13 cellular contexts compared by ENCODE assay signal in the genomic region with DNA sequence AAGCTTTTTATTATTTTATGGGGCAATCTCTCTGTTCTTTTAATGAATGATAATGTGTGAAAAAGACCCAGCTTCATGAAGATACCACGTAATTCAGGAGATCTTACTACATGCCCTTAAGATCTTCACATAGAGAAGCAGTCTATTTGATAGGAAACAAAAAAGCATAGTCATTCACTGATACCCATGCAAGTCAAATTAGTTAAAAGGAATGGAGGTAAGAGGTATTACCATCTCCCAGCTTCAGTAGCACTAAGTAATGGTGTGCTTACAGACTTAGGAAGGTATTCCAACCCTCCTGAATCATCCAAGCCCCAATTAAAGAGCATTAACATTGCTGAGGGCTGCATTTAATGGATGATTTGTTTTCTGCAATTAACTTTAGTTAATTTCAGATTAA.
DNase-seq lines count a peak whose midpoint lies in the region; ATAC-seq and TF ChIP-seq lines count a peak whose summit lies in the region.
"Had no signal": no experiment of that assay in that cellular context is flagged by ENCODE, and none has a peak within 500 bp of the region (broad histone marks: within the 10 kb centered on the region; RNA-seq: fewer than 3 reads in every experiment).

No MANE protein-coding gene starts in this region.

- TF ChIP-seq CTCF in activated CD8-positive, alpha-beta T cell treated with anti-CD3 and anti-CD28 coated beads for 36 hours (IDR thresholded peaks at IDR 0.05), result no peak
- TF ChIP-seq CTCF in nephron (IDR thresholded peaks at IDR 0.05; ENCODE audit: unreplicated experiment in 3 of 3) (no peak), upper lobe of right lung (IDR thresholded peaks at IDR 0.05) (no peak)

- DNase-seq in activated CD8-positive, alpha-beta T cell treated with anti-CD3 and anti-CD28 coated beads for 36 hours, result no peak
- DNase-seq in activated CD8-positive, alpha-beta T cell treated with anti-CD3 and anti-CD28 coated beads, Interleukin-2, amount 10 ng/mL, durations not matched to agents 7 days and 5 days, result no peak
- DNase-seq in epithelial cell of prostate (ENCODE audit: low read depth, low spot score) (no peak), upper lobe of right lung (no peak)
- DNase-seq: activated CD8-positive, alpha-beta memory T cell treated with anti-CD3 and anti-CD28 coated beads, Interleukin-2, amount 50 U/mL, for 4 hours; SK-N-SH; WERI-Rb-1 had no signal

- peak overlapping the region; percentile 49 for H3K27ac Mint-ChIP-seq in activated CD8-positive, alpha-beta T cell treated with anti-CD3 and anti-CD28 coated beads for 36 hours
- H3K27ac Mint-ChIP-seq in activated CD8-positive, alpha-beta T cell treated with anti-CD3 and anti-CD28 coated beads, Interleukin-2, amount 10 ng/mL, durations not matched to agents 7 days and 5 days, result no peak overlapping the region
- peak overlapping the region in 2 of 3 experiments; percentile 96 for H3K27ac Mint-ChIP-seq in nephron
- H3K27ac Mint-ChIP-seq: activated naive CD8-positive, alpha-beta T cell had no signal

- H3K9me3 ChIP-seq in upper lobe of right lung, result no peaks in the 10 kb centered on the region
- H3K9me3 ChIP-seq: SK-N-SH had no signal

- H3K27me3 Mint-ChIP-seq in activated CD8-positive, alpha-beta T cell treated with anti-CD3 and anti-CD28 coated beads for 36 hours, result no peaks in the 10 kb centered on the region
- H3K27me3 Mint-ChIP-seq in activated CD8-positive, alpha-beta T cell treated with anti-CD3 and anti-CD28 coated beads, Interleukin-2, amount 10 ng/mL, durations not matched to agents 7 days and 5 days (ENCODE audit: low read depth), result no peaks in the 10 kb centered on the region
- no peaks in the 10 kb centered on the region for H3K27me3 Mint-ChIP-seq in nephron (ENCODE audit: low read depth)
- H3K27me3 Mint-ChIP-seq: activated naive CD8-positive, alpha-beta T cell had no signal

- H3K4me3 ChIP-seq in upper lobe of right lung, result no peak overlapping the region

- intact Hi-C loops in activated CD8-positive, alpha-beta T cell treated with anti-CD3 and anti-CD28 coated beads for 36 hours (cut with micrococcal nuclease), result no loop called here
- intact Hi-C loops in upper lobe of right lung (cut with DNase I), result no loop called here

- no peak for ATAC-seq in activated CD8-positive, alpha-beta T cell treated with anti-CD3 and anti-CD28 coated beads for 36 hours
- ATAC-seq in activated CD8-positive, alpha-beta T cell treated with anti-CD3 and anti-CD28 coated beads, Interleukin-2, amount 10 ng/mL, durations not matched to agents 7 days and 5 days, result no peak
- no peak for ATAC-seq in upper lobe of right lung
- ATAC-seq in HG02763 (IDR thresholded peaks at IDR 0.05; ENCODE audit: unreplicated experiment), result no peak
- no peak for ATAC-seq in HG02642 (IDR thresholded peaks at IDR 0.05; ENCODE audit: poor library complexity, unreplicated experiment)
- ATAC-seq in esophagus mucosa, result no peak

- H3K4me3 Mint-ChIP-seq in activated CD8-positive, alpha-beta T cell treated with anti-CD3 and anti-CD28 coated beads for 36 hours, result no peak overlapping the region
- no peak overlapping the region for H3K4me3 Mint-ChIP-seq in activated CD8-positive, alpha-beta T cell treated with anti-CD3 and anti-CD28 coated beads, Interleukin-2, amount 10 ng/mL, durations not matched to agents 7 days and 5 days
- H3K4me3 Mint-ChIP-seq in nephron, result no peak overlapping the region
- H3K4me3 Mint-ChIP-seq: activated naive CD8-positive, alpha-beta T cell had no signal

- POLR2A ChIA-PET in activated CD8-positive, alpha-beta T cell treated with anti-CD3 and anti-CD28 coated beads for 36 hours (lab: Charles Lee), result no interaction called here
- POLR2A ChIA-PET in activated CD8-positive, alpha-beta T cell treated with anti-CD3 and anti-CD28 coated beads, Interleukin-2, amount 10 ng/mL, durations not matched to agents 7 days and 5 days (lab: Charles Lee), result no interaction called here

- peaks cover 7% of the 10 kb centered on the region for H3K4me1 Mint-ChIP-seq in activated CD8-positive, alpha-beta T cell treated with anti-CD3 and anti-CD28 coated beads for 36 hours (ENCODE audit: low read depth)
- peaks cover 10% of the 10 kb centered on the region for H3K4me1 Mint-ChIP-seq in activated CD8-positive, alpha-beta T cell treated with anti-CD3 and anti-CD28 coated beads, Interleukin-2, amount 10 ng/mL, durations not matched to agents 7 days and 5 days (ENCODE audit: low read depth)
- H3K4me1 Mint-ChIP-seq in nephron, result peaks cover 47% of the 10 kb centered on the region

- H3K36me3 Mint-ChIP-seq in activated CD8-positive, alpha-beta T cell treated with anti-CD3 and anti-CD28 coated beads for 36 hours (ENCODE audit: low read depth), result no peaks in the 10 kb centered on the region
- peaks cover 18% of the 10 kb centered on the region for H3K36me3 Mint-ChIP-seq in activated CD8-positive, alpha-beta T cell treated with anti-CD3 and anti-CD28 coated beads, Interleukin-2, amount 10 ng/mL, durations not matched to agents 7 days and 5 days (ENCODE audit: low read depth)
- peaks cover 22% of the 10 kb centered on the region for H3K36me3 Mint-ChIP-seq in nephron (ENCODE audit: low read depth)
- H3K36me3 Mint-ChIP-seq: activated naive CD8-positive, alpha-beta T cell had no signal

- CTCF ChIA-PET in activated CD8-positive, alpha-beta T cell treated with anti-CD3 and anti-CD28 coated beads for 36 hours (lab: Charles Lee), result interaction anchor here (1.1 to 2.5 kb wide), 3 partner anchors 11 to 66 kb away, joined by 3 to 10 read pairs (median 3); no protein-coding TSS in a partner anchor
- CTCF ChIA-PET in activated CD8-positive, alpha-beta T cell treated with anti-CD3 and anti-CD28 coated beads, Interleukin-2, amount 10 ng/mL, durations not matched to agents 7 days and 5 days (lab: Charles Lee), result interaction anchor here (1.3 to 1.6 kb wide), 2 partner anchors 37 to 84 kb away, joined by 3 read pairs; no protein-coding TSS in a partner anchor

- H3K27ac ChIP-seq in epithelial cell of prostate (peak overlapping the region; percentile 67), upper lobe of right lung (peak overlapping the region; percentile 56)
- H3K27ac ChIP-seq: 22Rv1 had no signal

- peaks cover 15% of the 10 kb centered on the region for H3K4me1 ChIP-seq in upper lobe of right lung

- H3K9me3 Mint-ChIP-seq in activated CD8-positive, alpha-beta T cell treated with anti-CD3 and anti-CD28 coated beads for 36 hours, result no peaks in the 10 kb centered on the region
- no peaks in the 10 kb centered on the region for H3K9me3 Mint-ChIP-seq in activated CD8-positive, alpha-beta T cell treated with anti-CD3 and anti-CD28 coated beads, Interleukin-2, amount 10 ng/mL, durations not matched to agents 7 days and 5 days (ENCODE audit: insufficient read depth)
- H3K9me3 Mint-ChIP-seq in nephron, result no peaks in the 10 kb centered on the region

- H3K27me3 ChIP-seq in upper lobe of right lung, result no peaks in the 10 kb centered on the region

- peaks cover 72% of the 10 kb centered on the region for H3K36me3 ChIP-seq in upper lobe of right lung
- H3K36me3 ChIP-seq: WERI-Rb-1 had no signal
